8 cellular contexts compared by ENCODE assay signal in genomic region chr1:77978293-77978968, GRCh38. TPM values are rescaled to one million over a fixed set of nuclear protein-coding genes. Genes with fewer than 3 reads are reported as not detected.
DNase-seq lines count a peak whose midpoint lies in the region; ATAC-seq, FAIRE-seq and TF ChIP-seq lines count a peak whose summit lies in the region.

No MANE protein-coding gene starts in this region.

- H3K27me3 ChIP-seq in ACC112 (ENCODE audit: insufficient read depth, low read length) (no peaks in the 10 kb centered on the region), bronchial epithelial cell (ENCODE audit: control insufficient read depth, insufficient read depth, low read length) (no peaks in the 10 kb centered on the region)

- H3K4me3 ChIP-seq in ACC112 (ENCODE audit: low read depth, low read length): peak overlapping the region; percentile 84
- peak overlapping the region; percentile 81 for H3K4me3 ChIP-seq in bronchial epithelial cell (ENCODE audit: low read depth, low read length)

- DNase-seq in NCI-H2171 (lab: John Stamatoyannopoulos, UW) (peak; percentile 75), bronchial epithelial cell (ENCODE audit: low read depth) (peak; percentile 94), kidney tubule cell (ENCODE audit: low spot score) (peak; percentile 92)
- peak; percentile 46 to 65 (median 55) for DNase-seq in stimulated activated CD4-positive, alpha-beta T cell treated with anti-CD3 and anti-CD28 coated beads, Interleukin-1b, Interleukin-23, amount 100 ng/mL, for 24 hours (ENCODE audit: low read depth in 4 of 4, low spot score in 1 of 4)

- H2AFZ ChIP-seq in ACC112 (ENCODE audit: low read length, unreplicated experiment): no peak overlapping the region

- H3K27ac ChIP-seq in ACC112 (ENCODE audit: low read depth, low read length): peak overlapping the region; percentile 91
- H3K27ac ChIP-seq in VCaP: peak overlapping the region; percentile 98

- ATAC-seq in GM18873 (IDR thresholded peaks at IDR 0.05; ENCODE audit: low FRiP score, unreplicated experiment) (peak; percentile 73), HG03103 (IDR thresholded peaks at IDR 0.05; ENCODE audit: low read depth, unreplicated experiment) (peak; percentile 61)

- TF ChIP-seq CTCF in VCaP (conservative IDR thresholded peaks at IDR 0.05) (no peak), bronchial epithelial cell (IDR thresholded peaks at IDR 0.05; ENCODE audit: insufficient read depth, low read length, severe bottlenecking) (no peak)

- FAIRE-seq in bronchial epithelial cell (lab: Jason Lieb, UNC): no peak

- peaks cover 89% of the 10 kb centered on the region for H3K79me2 ChIP-seq in ACC112 (ENCODE audit: control insufficient read depth, insufficient read depth, low read length, unreplicated experiment)

- H3K4me1 ChIP-seq in ACC112 (ENCODE audit: control insufficient read depth, insufficient read depth, low read length, unreplicated experiment): peaks cover 7% of the 10 kb centered on the region

- H3K36me3 ChIP-seq in ACC112 (ENCODE audit: insufficient read depth, low read length) (peaks cover 10% of the 10 kb centered on the region), bronchial epithelial cell (ENCODE audit: control insufficient read depth, insufficient read depth, low read length) (no peaks in the 10 kb centered on the region)

RNA-seq across cellular contexts. Expression of gene FUBP1, which starts 0.4 kb away (rescaled TPM):
- total RNA-seq in bronchial epithelial cell: 95.8 and 103 TPM in 2 replicates

RNA-seq across cellular contexts. Expression of gene DNAJB4, which starts 26.3 kb away (rescaled TPM):
- total RNA-seq in bronchial epithelial cell: 6.8 and 15.7 TPM in 2 replicates

Comparison
In these comparisons a context has a peak if more than half of its experiments do, and no peak if none do; other contexts are left out.
1. Peak in every context shown above with its lines: DNase-seq, ATAC-seq, H3K4me3 ChIP-seq and H3K27ac ChIP-seq.